ENCODE assay signal across 1 cellular context in genomic region chr1:33268927-33269610, GRCh38.
TF ChIP-seq lines count a peak whose summit lies in the region.

No MANE protein-coding gene starts in this region.

TF ChIP-seq in WTC11, 78 proteins besides CTCF, POLR2A, EP300 and RAD21:
- TF ChIP-seq SOX15 (CRISPR knock-in tag; IDR thresholded peaks at IDR 0.05) (no peak), ZNF121 (CRISPR knock-in tag; IDR thresholded peaks at IDR 0.05) (no peak), ZNF512 (CRISPR knock-in tag; IDR thresholded peaks at IDR 0.05; ENCODE audit: borderline replicate concordance) (no peak), ARID4B (CRISPR knock-in tag; IDR thresholded peaks at IDR 0.05; ENCODE audit: borderline replicate concordance) (no peak)
- TF ChIP-seq, protein P1, sequence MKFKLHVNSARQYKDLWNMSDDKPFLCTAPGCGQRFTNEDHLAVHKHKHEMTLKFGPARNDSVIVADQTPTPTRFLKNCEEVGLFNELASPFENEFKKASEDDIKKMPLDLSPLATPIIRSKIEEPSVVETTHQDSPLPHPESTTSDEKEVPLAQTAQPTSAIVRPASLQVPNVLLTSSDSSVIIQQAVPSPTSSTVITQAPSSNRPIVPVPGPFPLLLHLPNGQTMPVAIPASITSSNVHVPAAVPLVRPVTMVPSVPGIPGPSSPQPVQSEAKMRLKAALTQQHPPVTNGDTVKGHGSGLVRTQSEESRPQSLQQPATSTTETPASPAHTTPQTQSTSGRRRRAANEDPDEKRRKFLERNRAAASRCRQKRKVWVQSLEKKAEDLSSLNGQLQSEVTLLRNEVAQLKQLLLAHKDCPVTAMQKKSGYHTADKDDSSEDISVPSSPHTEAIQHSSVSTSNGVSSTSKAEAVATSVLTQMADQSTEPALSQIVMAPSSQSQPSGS (CRISPR knock-in tag; IDR thresholded peaks at IDR 0.05; ENCODE audit: borderline replicate concordance, low read depth) = no peak
- TF ChIP-seq, protein P2, sequence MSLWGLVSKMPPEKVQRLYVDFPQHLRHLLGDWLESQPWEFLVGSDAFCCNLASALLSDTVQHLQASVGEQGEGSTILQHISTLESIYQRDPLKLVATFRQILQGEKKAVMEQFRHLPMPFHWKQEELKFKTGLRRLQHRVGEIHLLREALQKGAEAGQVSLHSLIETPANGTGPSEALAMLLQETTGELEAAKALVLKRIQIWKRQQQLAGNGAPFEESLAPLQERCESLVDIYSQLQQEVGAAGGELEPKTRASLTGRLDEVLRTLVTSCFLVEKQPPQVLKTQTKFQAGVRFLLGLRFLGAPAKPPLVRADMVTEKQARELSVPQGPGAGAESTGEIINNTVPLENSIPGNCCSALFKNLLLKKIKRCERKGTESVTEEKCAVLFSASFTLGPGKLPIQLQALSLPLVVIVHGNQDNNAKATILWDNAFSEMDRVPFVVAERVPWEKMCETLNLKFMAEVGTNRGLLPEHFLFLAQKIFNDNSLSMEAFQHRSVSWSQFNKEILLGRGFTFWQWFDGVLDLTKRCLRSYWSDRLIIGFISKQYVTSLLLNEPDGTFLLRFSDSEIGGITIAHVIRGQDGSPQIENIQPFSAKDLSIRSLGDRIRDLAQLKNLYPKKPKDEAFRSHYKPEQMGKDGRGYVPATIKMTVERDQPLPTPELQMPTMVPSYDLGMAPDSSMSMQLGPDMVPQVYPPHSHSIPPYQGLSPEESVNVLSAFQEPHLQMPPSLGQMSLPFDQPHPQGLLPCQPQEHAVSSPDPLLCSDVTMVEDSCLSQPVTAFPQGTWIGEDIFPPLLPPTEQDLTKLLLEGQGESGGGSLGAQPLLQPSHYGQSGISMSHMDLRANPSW (CRISPR knock-in tag; conservative IDR thresholded peaks at IDR 0.05; ENCODE audit: low read depth) = no peak
- TF ChIP-seq, protein P3, sequence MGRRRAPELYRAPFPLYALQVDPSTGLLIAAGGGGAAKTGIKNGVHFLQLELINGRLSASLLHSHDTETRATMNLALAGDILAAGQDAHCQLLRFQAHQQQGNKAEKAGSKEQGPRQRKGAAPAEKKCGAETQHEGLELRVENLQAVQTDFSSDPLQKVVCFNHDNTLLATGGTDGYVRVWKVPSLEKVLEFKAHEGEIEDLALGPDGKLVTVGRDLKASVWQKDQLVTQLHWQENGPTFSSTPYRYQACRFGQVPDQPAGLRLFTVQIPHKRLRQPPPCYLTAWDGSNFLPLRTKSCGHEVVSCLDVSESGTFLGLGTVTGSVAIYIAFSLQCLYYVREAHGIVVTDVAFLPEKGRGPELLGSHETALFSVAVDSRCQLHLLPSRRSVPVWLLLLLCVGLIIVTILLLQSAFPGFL (CRISPR knock-in tag; IDR thresholded peaks at IDR 0.05; ENCODE audit: borderline replicate concordance) = no peak
